8 cellular contexts compared by ENCODE assay signal in genomic region chr15:37880009-37880834, GRCh38. TPM values are rescaled to one million over a fixed set of nuclear protein-coding genes. Genes with fewer than 3 reads are reported as not detected.
DNase-seq lines count a peak whose midpoint lies in the region; ATAC-seq and TF ChIP-seq lines count a peak whose summit lies in the region.

No MANE protein-coding gene starts in this region.

- no peaks in the 10 kb centered on the region for H3K36me3 ChIP-seq in SJCRH30

- H3K27ac Mint-ChIP-seq in natural killer cell treated with Interleukin-12 subunit alpha and Interleukin-12 subunit beta and Interleukin-15 and Interleukin-18, amount 100 ng/mL, for 72 hours, result no peak overlapping the region

- no peaks in the 10 kb centered on the region for H3K9me3 Mint-ChIP-seq in natural killer cell treated with Interleukin-12 subunit alpha and Interleukin-12 subunit beta and Interleukin-15 and Interleukin-18, amount 100 ng/mL, for 72 hours

- DNase-seq in DMS 273 (lab: John Stamatoyannopoulos, UW; ENCODE audit: unreplicated experiment) (peak; percentile 41), DMS 273 treated with DMSO at 0.1 percent for 48 hours (lab: John Stamatoyannopoulos, UW) (no peak), KG1 (lab: John Stamatoyannopoulos, UW) (peak; percentile 14), SJCRH30 (peak; percentile 9 to 48), foreskin keratinocyte (peak in 1 of 2 donors; percentile 40), sciatic nerve (ENCODE audit: low spot score) (no peak), DMS79 treated with DMSO at 0.1 percent for 48 hours (lab: John Stamatoyannopoulos, UW) (no peak)
- DNase-seq in natural killer cell treated with Interleukin-12 subunit alpha and Interleukin-12 subunit beta and Interleukin-15 and Interleukin-18, amount 100 ng/mL, for 72 hours (ENCODE audit: low spot score), result no peak

- ATAC-seq in foreskin keratinocyte (peak; percentile 62), sciatic nerve (peak; percentile 39)
- no peak for ATAC-seq in natural killer cell treated with Interleukin-12 subunit alpha and Interleukin-12 subunit beta and Interleukin-15 and Interleukin-18, amount 100 ng/mL, for 72 hours

- no peak overlapping the region for H3K4me3 Mint-ChIP-seq in natural killer cell treated with Interleukin-12 subunit alpha and Interleukin-12 subunit beta and Interleukin-15 and Interleukin-18, amount 100 ng/mL, for 72 hours

- intact Hi-C loops in sciatic nerve (cut with DNase I), result no loop called here

- no peaks in the 10 kb centered on the region for H3K36me3 Mint-ChIP-seq in natural killer cell treated with Interleukin-12 subunit alpha and Interleukin-12 subunit beta and Interleukin-15 and Interleukin-18, amount 100 ng/mL, for 72 hours

- H3K4me1 ChIP-seq in SJCRH30 (0 out of 2 replicates have a peak, but pooled peaks cover 9% of the 10 kb centered on the region), foreskin keratinocyte (peaks cover 6% of the 10 kb centered on the region)

- no peaks in the 10 kb centered on the region for H3K4me1 Mint-ChIP-seq in natural killer cell treated with Interleukin-12 subunit alpha and Interleukin-12 subunit beta and Interleukin-15 and Interleukin-18, amount 100 ng/mL, for 72 hours (ENCODE audit: low read depth in 2 of 2)

- H3K9me3 ChIP-seq in SJCRH30 (replicated peaks), result no peaks in the 10 kb centered on the region; the same call in 1 of the 2 replicates

- H3K27me3 ChIP-seq in SJCRH30, result peaks cover 9% of the 10 kb centered on the region
- no peaks in the 10 kb centered on the region for H3K27me3 ChIP-seq in foreskin keratinocyte

- H3K27me3 Mint-ChIP-seq in natural killer cell treated with Interleukin-12 subunit alpha and Interleukin-12 subunit beta and Interleukin-15 and Interleukin-18, amount 100 ng/mL, for 72 hours, result peaks cover 13 to 36% of the 10 kb centered on the region in 2 donors

- H3K27ac ChIP-seq in SJCRH30 (no peak overlapping the region), foreskin keratinocyte (no peak overlapping the region)

- H3K4me3 ChIP-seq in SJCRH30, result no peak overlapping the region

- TF ChIP-seq CTCF in foreskin keratinocyte (conservative IDR thresholded peaks at IDR 0.05), result peak; percentile 85

RNA-seq across cellular contexts. Expression of gene TMCO5A, which starts 54.2 kb away (rescaled TPM):
- total RNA-seq in SJCRH30 (2014; rRNA removed; shearing (Covaris generic)), result not detected in 2 replicates
- total RNA-seq in foreskin keratinocyte, result not detected in 2 replicates
- not detected in 2 replicates for polyA plus RNA-seq in foreskin keratinocyte
- total RNA-seq in sciatic nerve, result not detected
- not detected for total RNA-seq in natural killer cell treated with Interleukin-12 subunit alpha and Interleukin-12 subunit beta and Interleukin-15 and Interleukin-18, amount 100 ng/mL, for 72 hours

Comparison
In these comparisons a context has a peak if more than half of its experiments do, and no peak if none do; other contexts are left out.
1. DNase-seq: peak in DMS 273 (single experiment), KG1 (single experiment) and SJCRH30 (2 of 2); none in DMS 273 treated with DMSO at 0.1 percent for 48 hours (single experiment), sciatic nerve (single experiment), natural killer cell treated with Interleukin-12 subunit alpha and Interleukin-12 subunit beta and Interleukin-15 and Interleukin-18, amount 100 ng/mL, for 72 hours (single experiment) and DMS79 treated with DMSO at 0.1 percent for 48 hours (single experiment).
2. ATAC-seq: peak in foreskin keratinocyte (single experiment) and sciatic nerve (single experiment); none in natural killer cell treated with Interleukin-12 subunit alpha and Interleukin-12 subunit beta and Interleukin-15 and Interleukin-18, amount 100 ng/mL, for 72 hours (0 of 2).